ENCODE assay signal across 2 cellular contexts in genomic region chr13:44759222-44759721, GRCh38.
TF ChIP-seq lines count a peak whose summit lies in the region.

No MANE protein-coding gene starts in this region.

TF ChIP-seq in SK-N-SH, 30 proteins besides CTCF, POLR2A, EP300 and RAD21 (continued from another document):
- TF ChIP-seq REST (IDR thresholded peaks at IDR 0.05; ENCODE audit: low read depth, low read length) (no peak), SIN3A (IDR thresholded peaks at IDR 0.05; ENCODE audit: borderline replicate concordance, low read depth, low read length) (no peak), CHD2 (IDR thresholded peaks at IDR 0.05; ENCODE audit: low read length, partially characterized antibody) (no peak), RXRA (IDR thresholded peaks at IDR 0.05; ENCODE audit: borderline replicate concordance, low read depth) (no peak), USF1 (IDR thresholded peaks at IDR 0.05; ENCODE audit: borderline replicate concordance, low read depth) (no peak), TAF1 (IDR thresholded peaks at IDR 0.05; ENCODE audit: borderline replicate concordance, low read depth, low read length) (no peak), PBX3 (IDR thresholded peaks at IDR 0.05) (no peak), TEAD4 (IDR thresholded peaks at IDR 0.05; ENCODE audit: borderline replicate concordance, insufficient read depth) (no peak), NRF1 (IDR thresholded peaks at IDR 0.05; ENCODE audit: low read depth, low read length) (no peak)

TF ChIP-seq in SK-N-SH treated with all-trans-retinoic acid at 6 μM for 48 hours, 23 proteins besides CTCF, POLR2A, EP300 and RAD21 (continued from another document):
- TF ChIP-seq POU6F1 (CRISPR knock-in tag; IDR thresholded peaks at IDR 0.05; ENCODE audit: borderline replicate concordance, low read depth) = no peak
- TF ChIP-seq ZFP3 (CRISPR knock-in tag; IDR thresholded peaks at IDR 0.05) = no peak
